Comparison of ENCODE assay signal across 8 cellular contexts in genomic region chr3:136862611-136862951, GRCh38. TPM values are rescaled to one million over a fixed set of nuclear protein-coding genes. Genes with fewer than 3 reads are reported as not detected.
DNase-seq lines count a peak whose midpoint lies in the region; ATAC-seq and TF ChIP-seq lines count a peak whose summit lies in the region.

No MANE protein-coding gene starts in this region.

- peaks cover 8% of the 10 kb centered on the region for H3K27me3 Mint-ChIP-seq in endodermal cell (ENCODE audit: insufficient read depth)
- no peaks in the 10 kb centered on the region for H3K27me3 Mint-ChIP-seq in stimulated activated naive CD8-positive, alpha-beta T cell treated with anti-CD3 and anti-CD28 coated beads, Interleukin-15, Interleukin-2, amounts not matched to agents 100 ng/mL and 50 ng/mL, for 24 hours

- peak overlapping the region; percentile 67 for H3K9ac ChIP-seq in endodermal cell (ENCODE audit: extremely low read depth, low read length, poor library complexity, severe bottlenecking)

- H3K9me3 Mint-ChIP-seq in endodermal cell: no peaks in the 10 kb centered on the region
- H3K9me3 Mint-ChIP-seq in stimulated activated naive CD8-positive, alpha-beta T cell treated with anti-CD3 and anti-CD28 coated beads, Interleukin-15, Interleukin-2, amounts not matched to agents 100 ng/mL and 50 ng/mL, for 24 hours: no peaks in the 10 kb centered on the region

- peak overlapping the region; percentile 84 for H3K4me3 Mint-ChIP-seq in endodermal cell
- peak overlapping the region; percentile 96 for H3K4me3 Mint-ChIP-seq in stimulated activated naive CD8-positive, alpha-beta T cell treated with anti-CD3 and anti-CD28 coated beads, Interleukin-15, Interleukin-2, amounts not matched to agents 100 ng/mL and 50 ng/mL, for 24 hours

- H3K36me3 ChIP-seq in endodermal cell (ENCODE audit: control insufficient read depth, insufficient read depth, low read length): no peaks in the 10 kb centered on the region

- H3K9me3 ChIP-seq in endodermal cell (ENCODE audit: control insufficient read depth, low read length): no peaks in the 10 kb centered on the region

- DNase-seq in activated T-cell treated with anti-CD3 and anti-CD28 coated beads for 1 hour (ENCODE audit: low read depth): peak; percentile 18
- DNase-seq in activated T-cell treated with anti-CD3 and anti-CD28 coated beads, Interleukin-2, amount 50 U/mL, for 1 hour: no peak
- DNase-seq in NCI-H2029 treated with DMSO at 0.1 percent for 48 hours (lab: John Stamatoyannopoulos, UW): peak; percentile 56
- DNase-seq in activated CD4-positive, alpha-beta T cell treated with anti-CD3 and anti-CD28 coated beads for 48 hours: peak; percentile 59
- DNase-seq in endodermal cell: no peak
- DNase-seq in mucosa of gallbladder (ENCODE audit: low spot score): peak; percentile 34

- peak overlapping the region; percentile 93 for H3K27ac Mint-ChIP-seq in endodermal cell
- peak overlapping the region; percentile 93 for H3K27ac Mint-ChIP-seq in stimulated activated naive CD8-positive, alpha-beta T cell treated with anti-CD3 and anti-CD28 coated beads, Interleukin-15, Interleukin-2, amounts not matched to agents 100 ng/mL and 50 ng/mL, for 24 hours

- TF ChIP-seq CTCF in endodermal cell (conservative IDR thresholded peaks at IDR 0.05): peak; percentile 2

- peaks cover 12% of the 10 kb centered on the region for H3K4me1 Mint-ChIP-seq in endodermal cell
- peaks cover 51% of the 10 kb centered on the region for H3K4me1 Mint-ChIP-seq in stimulated activated naive CD8-positive, alpha-beta T cell treated with anti-CD3 and anti-CD28 coated beads, Interleukin-15, Interleukin-2, amounts not matched to agents 100 ng/mL and 50 ng/mL, for 24 hours (ENCODE audit: low read depth)

- peaks cover 4% of the 10 kb centered on the region for H3K36me3 Mint-ChIP-seq in endodermal cell (ENCODE audit: low read depth)
- peaks cover 28% of the 10 kb centered on the region for H3K36me3 Mint-ChIP-seq in stimulated activated naive CD8-positive, alpha-beta T cell treated with anti-CD3 and anti-CD28 coated beads, Interleukin-15, Interleukin-2, amounts not matched to agents 100 ng/mL and 50 ng/mL, for 24 hours (ENCODE audit: low read depth)

- WGBS in endodermal cell (ENCODE audit: insufficient coverage in 1 of 2, insufficient read length in 1 of 2), 2 experiments: 0% methylated on average over 1 to 23 of the region's 29 CpGs

- peak overlapping the region; percentile 92 for H3K4me3 ChIP-seq in endodermal cell (ENCODE audit: low read length)

- H3K27ac ChIP-seq in endodermal cell (ENCODE audit: low read depth, low read length): peak overlapping the region; percentile 94

- ATAC-seq in HG02970 (IDR thresholded peaks at IDR 0.05; ENCODE audit: low FRiP score, unreplicated experiment): peak; percentile 6

- H3K27me3 ChIP-seq in endodermal cell (ENCODE audit: control insufficient read depth, insufficient read depth, low read length, poor library complexity, severe bottlenecking): no peaks in the 10 kb centered on the region

- H3K4me1 ChIP-seq in endodermal cell (ENCODE audit: control insufficient read depth, insufficient read depth, low read length): no peaks in the 10 kb centered on the region

RNA-seq across cellular contexts. Expression of gene NCK1, which starts 0.6 kb away (rescaled TPM):
- total RNA-seq in endodermal cell (10 to 100 TPM; 24.5 to 28.9 TPM), mucosa of gallbladder (27.6 TPM)
- 31.7 TPM for polyA plus RNA-seq in endodermal cell (2013, experiment 1 of 2)
- polyA plus RNA-seq in endodermal cell (2013, experiment 2 of 2): 29.0 TPM

RNA-seq across cellular contexts. Expression of gene SLC35G2, which starts 43.7 kb away (rescaled TPM):
- total RNA-seq in endodermal cell (1 to 10 TPM in 1 of 2 donors, under 1 TPM in 1; 0.77 to 1.4 TPM), mucosa of gallbladder (3.4 TPM)
- 5.0 TPM for polyA plus RNA-seq in endodermal cell (2013, experiment 1 of 2)
- 4.9 TPM for polyA plus RNA-seq in endodermal cell (2013, experiment 2 of 2)

Comparison
In these comparisons a context has a peak if more than half of its experiments do, and no peak if none do; other contexts are left out.
1. DNase-seq: peak in activated T-cell treated with anti-CD3 and anti-CD28 coated beads for 1 hour (single experiment), NCI-H2029 treated with DMSO at 0.1 percent for 48 hours (single experiment), activated CD4-positive, alpha-beta T cell treated with anti-CD3 and anti-CD28 coated beads for 48 hours (single experiment) and mucosa of gallbladder (single experiment); none in activated T-cell treated with anti-CD3 and anti-CD28 coated beads, Interleukin-2, amount 50 U/mL, for 1 hour (single experiment) and endodermal cell (single experiment).